ENCODE assay signal across 2 cellular contexts in the genomic region with DNA sequence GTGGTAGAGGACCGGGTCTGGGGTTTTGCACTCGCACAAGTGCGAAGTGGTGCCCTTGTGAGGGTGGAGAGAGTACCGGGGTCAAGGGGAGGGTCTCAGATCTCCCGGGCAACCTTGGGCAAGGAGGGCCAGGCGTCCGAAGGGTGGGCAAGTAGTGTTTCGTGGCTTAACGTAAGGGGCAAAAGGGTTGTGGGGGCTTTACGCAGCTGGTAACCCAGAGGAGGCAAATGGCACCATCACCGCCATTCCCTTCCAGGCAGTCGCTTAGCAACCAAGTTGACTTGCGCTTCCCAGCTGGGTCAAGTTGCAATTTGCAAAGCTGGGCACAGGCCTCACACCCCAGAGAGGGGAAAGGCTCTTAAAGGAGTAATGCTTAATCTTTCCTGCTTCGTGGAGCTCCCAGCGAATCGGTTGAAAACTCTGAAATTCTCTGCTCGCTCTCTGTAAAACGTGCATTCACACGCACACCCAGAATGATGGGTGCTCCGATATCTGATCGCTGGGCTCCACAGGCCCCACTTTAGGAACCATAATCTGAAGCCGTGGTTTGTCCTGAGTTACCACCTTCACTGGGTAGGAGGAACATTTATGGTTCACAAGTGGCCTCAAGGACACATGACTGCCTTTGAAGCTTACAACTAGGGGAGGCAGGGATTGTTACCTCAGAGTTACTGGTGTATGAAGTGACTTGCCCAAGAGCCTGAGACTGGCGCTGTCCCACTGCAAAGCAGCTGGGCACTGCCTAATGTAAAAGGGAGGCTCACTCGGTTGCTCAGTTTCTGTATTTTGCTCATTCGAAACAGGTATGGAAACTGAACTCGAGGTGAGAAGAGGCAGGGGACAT.
TF ChIP-seq lines count a peak whose summit lies in the region.

No MANE protein-coding gene starts in this region.

TF ChIP-seq in SK-N-SH, 30 proteins besides CTCF, POLR2A, EP300 and RAD21 (continued from another document):
- TF ChIP-seq ZBTB33 (IDR thresholded peaks at IDR 0.05; ENCODE audit: borderline replicate concordance, low read depth) = no peak

TF ChIP-seq in SK-N-SH treated with all-trans-retinoic acid at 6 μM for 48 hours, 23 proteins besides CTCF, POLR2A, EP300 and RAD21 (continued from another document):
- TF ChIP-seq, protein P1, sequence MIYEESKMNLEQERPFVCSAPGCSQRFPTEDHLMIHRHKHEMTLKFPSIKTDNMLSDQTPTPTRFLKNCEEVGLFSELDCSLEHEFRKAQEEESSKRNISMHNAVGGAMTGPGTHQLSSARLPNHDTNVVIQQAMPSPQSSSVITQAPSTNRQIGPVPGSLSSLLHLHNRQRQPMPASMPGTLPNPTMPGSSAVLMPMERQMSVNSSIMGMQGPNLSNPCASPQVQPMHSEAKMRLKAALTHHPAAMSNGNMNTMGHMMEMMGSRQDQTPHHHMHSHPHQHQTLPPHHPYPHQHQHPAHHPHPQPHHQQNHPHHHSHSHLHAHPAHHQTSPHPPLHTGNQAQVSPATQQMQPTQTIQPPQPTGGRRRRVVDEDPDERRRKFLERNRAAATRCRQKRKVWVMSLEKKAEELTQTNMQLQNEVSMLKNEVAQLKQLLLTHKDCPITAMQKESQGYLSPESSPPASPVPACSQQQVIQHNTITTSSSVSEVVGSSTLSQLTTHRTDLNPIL (CRISPR knock-in tag; IDR thresholded peaks at IDR 0.05; ENCODE audit: low read depth) = no peak
- TF ChIP-seq CSDC2 (CRISPR knock-in tag; IDR thresholded peaks at IDR 0.05) (no peak), SNAI2 (CRISPR knock-in tag; IDR thresholded peaks at IDR 0.05) (no peak), GLIS3 (CRISPR knock-in tag; IDR thresholded peaks at IDR 0.05) (no peak), PATZ1 (CRISPR knock-in tag; IDR thresholded peaks at IDR 0.05; ENCODE audit: borderline replicate concordance) (no peak)
